Comparison of ENCODE assay signal across 33 cellular contexts in the genomic region with DNA sequence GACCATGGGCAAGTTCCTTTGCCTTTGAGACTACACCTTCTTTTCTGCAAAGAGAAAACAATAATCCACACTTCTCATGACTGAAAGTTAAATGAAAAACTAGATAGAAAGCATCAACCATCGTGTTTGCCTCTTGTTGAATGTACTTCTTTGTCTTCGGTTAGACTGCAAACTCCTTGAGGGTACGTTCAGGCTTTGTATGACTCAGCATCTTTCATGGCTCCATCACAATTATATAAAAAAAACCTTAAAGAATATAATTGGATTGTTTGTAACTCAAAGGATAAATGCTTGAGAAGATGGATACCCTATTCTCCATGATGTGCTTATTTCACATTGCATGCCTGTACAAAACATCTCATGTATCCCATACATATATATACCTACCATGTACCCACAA.
"Had no signal": no experiment of that assay in that cellular context is flagged by ENCODE, and none has a peak within 500 bp of the region (broad histone marks: within the 10 kb centered on the region; RNA-seq: fewer than 3 reads in every experiment).

No MANE protein-coding gene starts in this region.

- H3K4me1 ChIP-seq: adrenal gland, ascending aorta, body of pancreas, breast epithelium had no signal

- ATAC-seq: activated naive CD4-positive, alpha-beta T cell treated with anti-CD3 and anti-CD28 coated beads, Interleukin-2, amount 50 U/mL, for 72 hours; activated naive CD8-positive, alpha-beta T cell treated with anti-CD3 and anti-CD28 coated beads, Interleukin-2, amount 50 U/mL, for 24 hours; activated T-cell treated with anti-CD3 and anti-CD28 coated beads, Interleukin-2, amount 50 U/mL, for 4 hours; activated T-cell treated with anti-CD3 and anti-CD28 coated beads, Interleukin-2, amount 50 U/mL, for 72 hours; activated T-helper 17 cell treated with anti-CD3 and anti-CD28 coated beads, Interleukin-2, amount 50 U/mL, for 72 hours; body of pancreas had no signal

- H3K9me3 ChIP-seq: adrenal gland, ascending aorta had no signal

- H3K27ac ChIP-seq: adrenal gland, ascending aorta, body of pancreas, brain microvascular endothelial cell, breast epithelium, cardiac muscle cell had no signal

- DNase-seq: activated effector memory CD4-positive, alpha-beta T cell treated with anti-CD3 and anti-CD28 coated beads, Interleukin-2, amount 50 U/mL, for 16 hours; activated effector memory CD4-positive, alpha-beta T cell treated with Interleukin-2 at 50 U/mL for 16 hours; activated gamma-delta T cell; activated gamma-delta T cell treated with Interleukin-2 at 50 U/mL for 16 hours; activated naive CD4-positive, alpha-beta T cell; activated naive CD4-positive, alpha-beta T cell treated with anti-CD3 and anti-CD28 coated beads for 36 hours; activated naive CD4-positive, alpha-beta T cell treated with anti-CD3 and anti-CD28 coated beads, Interleukin-2, amount 10 ng/mL, durations not matched to agents 7 days and 5 days; activated naive CD4-positive, alpha-beta T cell treated with anti-CD3 and anti-CD28 coated beads, Interleukin-2, amount 50 U/mL, for 16 hours; activated naive CD4-positive, alpha-beta T cell treated with Interleukin-2 at 50 U/mL for 16 hours; activated naive CD8-positive, alpha-beta T cell treated with anti-CD3 and anti-CD28 coated beads for 36 hours; activated naive CD8-positive, alpha-beta T cell treated with anti-CD3 and anti-CD28 coated beads, Interleukin-2, amount 10 ng/mL, durations not matched to agents 7 days and 5 days; activated naive CD8-positive, alpha-beta T cell treated with anti-CD3 and anti-CD28 coated beads, Interleukin-2, amount 50 U/mL, for 24 hours; activated T-cell treated with anti-CD3 and anti-CD28 coated beads, Interleukin-2, amount 50 U/mL, for 24 hours; activated T-cell treated with anti-CD3 and anti-CD28 coated beads, Interleukin-2, amount 50 U/mL, for 4 hours; activated T-cell treated with anti-CD3 and anti-CD28 coated beads, Interleukin-2, amount 50 U/mL, for 48 hours; activated T-cell treated with anti-CD3 and anti-CD28 coated beads, Interleukin-2, amount 50 U/mL, for 72 hours; adrenal gland; amniotic stem cell; amygdala; anterior cingulate cortex; aorta; body of pancreas; brain microvascular endothelial cell; caudate nucleus; central memory CD4-positive, alpha-beta T cell; cerebellar nuclear complex had no signal

- FAIRE-seq: astrocyte, bronchial epithelial cell had no signal

- H3K36me3 ChIP-seq: adrenal gland, ascending aorta, brain microvascular endothelial cell, breast epithelium, cardiac muscle cell had no signal

- H3K4me3 ChIP-seq: adrenal gland, ascending aorta, body of pancreas, breast epithelium, cardiac muscle cell had no signal

- H3K27me3 ChIP-seq: adrenal gland, ascending aorta, body of pancreas, brain microvascular endothelial cell, breast epithelium, cardiac muscle cell had no signal
